1 cellular context compared by ENCODE assay signal in the genomic region with DNA sequence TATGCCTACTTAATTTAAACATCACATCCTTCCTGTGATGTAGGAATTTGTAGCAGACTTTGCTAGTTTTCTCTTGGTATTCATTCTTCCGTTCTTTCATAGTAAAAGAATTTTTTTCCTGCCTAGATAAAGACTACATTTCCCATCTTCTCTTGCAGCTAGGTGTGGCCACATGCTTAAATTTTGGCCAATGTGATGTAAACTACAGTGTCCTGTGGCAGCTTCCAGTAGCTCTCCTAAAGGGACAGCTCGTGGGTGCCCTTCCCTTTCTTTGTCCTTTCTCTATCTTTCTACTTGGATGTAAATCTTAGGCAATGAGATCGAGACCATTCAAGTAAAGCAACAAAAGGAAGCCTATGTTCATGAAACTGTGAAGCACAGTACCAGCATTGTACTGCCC.
TF ChIP-seq lines count a peak whose summit lies in the region.

No MANE protein-coding gene starts in this region.

TF ChIP-seq in GM23338, 12 proteins besides CTCF, POLR2A, EP300 and RAD21 (continued from another document):
- TF ChIP-seq ZNF462 (CRISPR knock-in tag; IDR thresholded peaks at IDR 0.05) (no peak), ZNF114 (CRISPR knock-in tag; IDR thresholded peaks at IDR 0.05) (no peak), ETS1 (IDR thresholded peaks at IDR 0.05) (no peak), POLR2AphosphoS5 (IDR thresholded peaks at IDR 0.05; ENCODE audit: low read depth) (no peak), JUNB (IDR thresholded peaks at IDR 0.05; ENCODE audit: unreplicated experiment) (no peak), ZNF331 (CRISPR knock-in tag; IDR thresholded peaks at IDR 0.05; ENCODE audit: low read depth) (no peak)
